ENCODE assay signal across 9 cellular contexts in genomic region chr7:3922175-3922635, GRCh38.
DNase-seq lines count a peak whose midpoint lies in the region; ATAC-seq, FAIRE-seq and TF ChIP-seq lines count a peak whose summit lies in the region.
"Had no signal": no experiment of that assay in that cellular context is flagged by ENCODE, and none has a peak within 500 bp of the region (broad histone marks: within the 10 kb centered on the region; RNA-seq: fewer than 3 reads in every experiment).

No MANE protein-coding gene starts in this region.

- peak; percentile 49 to 54 for TF ChIP-seq RAD21 in A549 (conservative IDR thresholded peaks at IDR 0.05 in 1 of 2, IDR thresholded peaks at IDR 0.05 in 1 of 2)

- H3K4me3 ChIP-seq in A549 (no peak overlapping the region), astrocyte of the cerebellum (ENCODE audit: low read depth, low read length) (no peak overlapping the region), tibial nerve (no peak overlapping the region)

- no peak overlapping the region for H3K4me3 Mint-ChIP-seq in stimulated activated naive CD8-positive, alpha-beta T cell treated with anti-CD3 and anti-CD28 coated beads, Interleukin-15, amount 100 ng/mL, for 72 hours
- H3K4me3 Mint-ChIP-seq: activated naive CD8-positive, alpha-beta T cell treated with anti-CD3 and anti-CD28 coated beads, Interleukin-2, amount 10 ng/mL, durations not matched to agents 7 days and 5 days had no signal

- in situ Hi-C loops in astrocyte of the cerebellum (cut with HindIII; ENCODE audit: low sequenced_read_pairs) = no loop called here

- 29% methylated on average over 9 of the region's 10 CpGs for WGBS in A549 (ENCODE audit: missing lambda C conversion rate)
- 27 to 28% methylated on average over 10 of the region's 10 CpGs for WGBS in tibial nerve, 2 donors

- DNase-seq in A549 (ENCODE audit: low read depth in 1 of 2, low spot score in 1 of 2) = peak; percentile 56 to 91
- DNase-seq in HS-5 (ENCODE audit: low read depth) = peak; percentile 58
- DNase-seq in astrocyte of the cerebellum (ENCODE audit: low read depth) = peak; percentile 78
- peak; percentile 58 for DNase-seq in inferior parietal cortex (ENCODE audit: extremely low spot score)
- DNase-seq in tibial nerve (ENCODE audit: low spot score in 2 of 2) = peak; percentile 15 to 16
- no peak for DNase-seq in stimulated activated naive CD8-positive, alpha-beta T cell treated with anti-CD3 and anti-CD28 coated beads, Interleukin-15, amount 100 ng/mL, for 72 hours
- DNase-seq in cerebellar nuclear complex (lab: John Stamatoyannopoulos, UW) = no peak
- no peak for DNase-seq in NCI-H1436 treated with DMSO at 0.1 percent for 48 hours (lab: John Stamatoyannopoulos, UW)
- DNase-seq: activated naive CD8-positive, alpha-beta T cell treated with anti-CD3 and anti-CD28 coated beads, Interleukin-2, amount 10 ng/mL, durations not matched to agents 7 days and 5 days had no signal

- H3K27me3 Mint-ChIP-seq in stimulated activated naive CD8-positive, alpha-beta T cell treated with anti-CD3 and anti-CD28 coated beads, Interleukin-15, amount 100 ng/mL, for 72 hours = peaks cover 16% of the 10 kb centered on the region

- CTCF ChIA-PET in A549 (lab: Yijun Ruan, JAX) = interaction anchor here (0.6 to 1.5 kb wide), 9 partner anchors 10 to 709 kb away, joined by 3 to 6 read pairs (median 3); no protein-coding TSS in a partner anchor

- H3K27me3 ChIP-seq in tibial nerve = no peaks in the 10 kb centered on the region

- POLR2A ChIA-PET in A549 (lab: Yijun Ruan, JAX) = interaction anchor here (0.9 kb wide), 1 partner anchor 709 kb away, joined by 3 read pairs; no protein-coding TSS in a partner anchor

- TF ChIP-seq CTCF in A549 (IDR thresholded peaks at IDR 0.05) = peak; percentile 37; the same call in 2 of the 3 replicates
- TF ChIP-seq CTCF in astrocyte of the cerebellum (IDR thresholded peaks at IDR 0.05; ENCODE audit: low read depth, low read length, missing control alignments) = peak; percentile 39
- peak in 3 of 5 experiments; percentile 5 to 46 (median 26) for TF ChIP-seq CTCF in tibial nerve (IDR thresholded peaks at IDR 0.05)

- no peak for TF ChIP-seq POLR2A in A549 (IDR thresholded peaks at IDR 0.05; ENCODE audit: low read length)
- TF ChIP-seq POLR2A in tibial nerve (IDR thresholded peaks at IDR 0.05) = no peak

- FAIRE-seq in A549 (lab: Jason Lieb, UNC) = peak; percentile 65

- TF ChIP-seq EP300 in A549 (IDR thresholded peaks at IDR 0.05) (no peak), tibial nerve (IDR thresholded peaks at IDR 0.05) (no peak)

- peaks cover 0 to 18% of the 10 kb centered on the region in 2 donors for H3K9me3 Mint-ChIP-seq in stimulated activated naive CD8-positive, alpha-beta T cell treated with anti-CD3 and anti-CD28 coated beads, Interleukin-15, amount 100 ng/mL, for 72 hours

- peak overlapping the region; percentile 53 for H3K4me2 ChIP-seq in A549

- H3K27ac Mint-ChIP-seq in stimulated activated naive CD8-positive, alpha-beta T cell treated with anti-CD3 and anti-CD28 coated beads, Interleukin-15, amount 100 ng/mL, for 72 hours = no peak overlapping the region
- H3K27ac Mint-ChIP-seq: activated naive CD8-positive, alpha-beta T cell treated with anti-CD3 and anti-CD28 coated beads, Interleukin-2, amount 10 ng/mL, durations not matched to agents 7 days and 5 days had no signal

- H3K4me1 Mint-ChIP-seq in stimulated activated naive CD8-positive, alpha-beta T cell treated with anti-CD3 and anti-CD28 coated beads, Interleukin-15, amount 100 ng/mL, for 72 hours = peaks cover 20% of the 10 kb centered on the region

- no peaks in the 10 kb centered on the region for H3K9me3 ChIP-seq in A549
- H3K9me3 ChIP-seq in tibial nerve = no peaks in the 10 kb centered on the region

- no peaks in the 10 kb centered on the region for H3K36me3 ChIP-seq in tibial nerve

- H3K4me1 ChIP-seq in A549 (peaks cover 7% of the 10 kb centered on the region), tibial nerve (peaks cover 0 to 8% (median 2%) of the 10 kb centered on the region in 4 donors)

- peak; percentile 90 to 96 for ATAC-seq in A549
- no peak for ATAC-seq in stimulated activated naive CD8-positive, alpha-beta T cell treated with anti-CD3 and anti-CD28 coated beads, Interleukin-15, amount 100 ng/mL, for 72 hours

- H3K27ac ChIP-seq in A549 (peak overlapping the region; percentile 64 to 88), tibial nerve (peak overlapping the region in 2 of 4 donors; percentile 46 to 55)

TF ChIP-seq in A549, 52 proteins besides CTCF, POLR2A, EP300 and RAD21:
- TF ChIP-seq MAFK (IDR thresholded peaks at IDR 0.05; ENCODE audit: partially characterized antibody) = peak; percentile 100
- no peak for TF ChIP-seq HES2 (IDR thresholded peaks at IDR 0.05)
- peak; percentile 54 for TF ChIP-seq SMC3 (IDR thresholded peaks at IDR 0.05)
- peak; percentile 64 for TF ChIP-seq NFE2L2 (conservative IDR thresholded peaks at IDR 0.05; ENCODE audit: low read length)
- no peak for TF ChIP-seq FOSL2 (IDR thresholded peaks at IDR 0.05)
- peak; percentile 16; the same call in 1 of the 2 replicates for TF ChIP-seq FOSL2 (CRISPR knock-in tag; IDR thresholded peaks at IDR 0.05)

Comparison
In these comparisons a context has a peak if more than half of its experiments do, and no peak if none do; other contexts are left out.
1. DNase-seq: peak in A549 (2 of 2), HS-5 (single experiment), astrocyte of the cerebellum (single experiment), inferior parietal cortex (single experiment) and tibial nerve (2 of 2); none in stimulated activated naive CD8-positive, alpha-beta T cell treated with anti-CD3 and anti-CD28 coated beads, Interleukin-15, amount 100 ng/mL, for 72 hours (0 of 2), cerebellar nuclear complex (0 of 2) and NCI-H1436 treated with DMSO at 0.1 percent for 48 hours (single experiment).
2. Peak in every context shown above with its lines, with median percentiles within 50 percentile points of each other: CTCF ChIP-seq.